In genomic region chr2:129881786-129882396, GRCh38 we compare ENCODE assay signal across 31 cellular contexts.
"Had no signal": no experiment of that assay in that cellular context is flagged by ENCODE, and none has a peak within 500 bp of the region (broad histone marks: within the 10 kb centered on the region; RNA-seq: fewer than 3 reads in every experiment).

No MANE protein-coding gene starts in this region.

- H3K36me3 ChIP-seq: ascending aorta, breast epithelium, cardiac muscle cell, colonic mucosa, esophagus muscularis mucosa, gastrocnemius medialis, WERI-Rb-1 had no signal

- DNase-seq: activated B cell treated with CpG ODN at 0.5 μM for 24 hours; activated CD4-positive, alpha-beta memory T cell treated with anti-CD3 and anti-CD28 coated beads for 36 hours; activated CD4-positive, alpha-beta T cell treated with anti-CD3 and anti-CD28 coated beads for 48 hours; activated CD8-positive, alpha-beta memory T cell treated with anti-CD3 and anti-CD28 coated beads, Interleukin-2, amount 50 U/mL, for 48 hours; activated gamma-delta T cell; activated naive CD4-positive, alpha-beta T cell; activated naive CD4-positive, alpha-beta T cell treated with anti-CD3 and anti-CD28 coated beads, Interleukin-2, amount 10 ng/mL, durations not matched to agents 7 days and 5 days; activated naive CD8-positive, alpha-beta T cell treated with anti-CD3 and anti-CD28 coated beads, Interleukin-2, amount 10 ng/mL, durations not matched to agents 7 days and 5 days; activated T-cell treated with anti-CD3 and anti-CD28 coated beads for 4 hours; activated T-cell treated with anti-CD3 and anti-CD28 coated beads, Interleukin-2, amount 50 U/mL, for 24 hours; central memory CD4-positive, alpha-beta T cell; cerebellar nuclear complex; colonic mucosa; dorsolateral prefrontal cortex; effector memory CD4-positive, alpha-beta T cell; erythroblast; foreskin keratinocyte; gastrocnemius medialis; T-helper 1 cell; T-helper 17 cell; T1000; WERI-Rb-1 had no signal

- H3K36me3 Mint-ChIP-seq: activated CD4-positive, alpha-beta memory T cell treated with anti-CD3 and anti-CD28 coated beads for 36 hours; activated naive CD4-positive, alpha-beta T cell treated with anti-CD3 and anti-CD28 coated beads, Interleukin-2, amount 10 ng/mL, durations not matched to agents 7 days and 5 days; activated naive CD4-positive, alpha-beta T cell treated with anti-CD3 and anti-CD28 coated beads, Interleukin-2, amount 50 U/mL, for 72 hours; activated naive CD8-positive, alpha-beta T cell treated with anti-CD3 and anti-CD28 coated beads, Interleukin-2, amount 10 ng/mL, durations not matched to agents 7 days and 5 days; brain had no signal

- H3K27ac ChIP-seq: ascending aorta, breast epithelium, cardiac muscle cell, colonic mucosa, dorsolateral prefrontal cortex, esophagus muscularis mucosa, foreskin keratinocyte, gastrocnemius medialis, WERI-Rb-1 had no signal

- H3K9me3 Mint-ChIP-seq: activated B cell treated with CpG ODN at 0.5 μM for 24 hours; activated CD4-positive, alpha-beta memory T cell treated with anti-CD3 and anti-CD28 coated beads for 36 hours; activated naive CD4-positive, alpha-beta T cell treated with anti-CD3 and anti-CD28 coated beads, Interleukin-2, amount 10 ng/mL, durations not matched to agents 7 days and 5 days; activated naive CD8-positive, alpha-beta T cell treated with anti-CD3 and anti-CD28 coated beads, Interleukin-2, amount 10 ng/mL, durations not matched to agents 7 days and 5 days; activated T-cell treated with anti-CD3 and anti-CD28 coated beads, Interleukin-2, amount 50 U/mL, for 24 hours; activated T-helper 1 cell treated with anti-CD3 and anti-CD28 coated beads, Interleukin-12 subunit alpha, Interleukin-12 subunit beta, Interleukin-2, Interleukin-4 antibody, amounts not matched to agents 30 ng/mL and 10 ng/mL and 1 ng/mL, durations not matched to agents 14 hours and 24 hours and 36 hours; brain; dendritic cell treated with granulocyte-macrophage colony-stimulating factor and Interleukin-4, amounts not matched to agents 40 ng/mL and 50 ng/mL, for 4 days; T-helper 2 cell treated with Interferon-gamma antibody and Interleukin-4, amounts not matched to agents 5 μg/mL and 100 μg/mL, for 36 hours had no signal

- H3K9me3 ChIP-seq: ascending aorta, breast epithelium, colonic mucosa, esophagus muscularis mucosa, gastrocnemius medialis had no signal

- H3K27me3 Mint-ChIP-seq: activated B cell treated with CpG ODN at 0.5 μM for 24 hours; activated CD4-positive, alpha-beta memory T cell treated with anti-CD3 and anti-CD28 coated beads for 36 hours; activated naive CD4-positive, alpha-beta T cell treated with anti-CD3 and anti-CD28 coated beads, Interleukin-2, amount 10 ng/mL, durations not matched to agents 7 days and 5 days; activated naive CD8-positive, alpha-beta T cell treated with anti-CD3 and anti-CD28 coated beads, Interleukin-2, amount 10 ng/mL, durations not matched to agents 7 days and 5 days; activated T-cell treated with anti-CD3 and anti-CD28 coated beads, Interleukin-2, amount 50 U/mL, for 24 hours had no signal

- H3K4me3 Mint-ChIP-seq: activated B cell treated with CpG ODN at 0.5 μM for 24 hours; activated CD4-positive, alpha-beta memory T cell treated with anti-CD3 and anti-CD28 coated beads for 36 hours; activated naive CD4-positive, alpha-beta T cell treated with anti-CD3 and anti-CD28 coated beads, Interleukin-2, amount 10 ng/mL, durations not matched to agents 7 days and 5 days; activated naive CD8-positive, alpha-beta T cell treated with anti-CD3 and anti-CD28 coated beads, Interleukin-2, amount 10 ng/mL, durations not matched to agents 7 days and 5 days; activated T-cell treated with anti-CD3 and anti-CD28 coated beads, Interleukin-2, amount 50 U/mL, for 24 hours; activated T-helper 1 cell treated with anti-CD3 and anti-CD28 coated beads, Interleukin-12 subunit alpha, Interleukin-12 subunit beta, Interleukin-2, Interleukin-4 antibody, amounts not matched to agents 30 ng/mL and 10 ng/mL and 1 ng/mL, durations not matched to agents 14 hours and 24 hours and 36 hours; dendritic cell treated with granulocyte-macrophage colony-stimulating factor and Interleukin-4, amounts not matched to agents 40 ng/mL and 50 ng/mL, for 4 days; T-helper 17 cell; T-helper 2 cell treated with Interferon-gamma antibody and Interleukin-4, amounts not matched to agents 5 μg/mL and 100 μg/mL, for 36 hours had no signal

- H3K27me3 ChIP-seq: ascending aorta, breast epithelium, cardiac muscle cell, colonic mucosa, dorsolateral prefrontal cortex, esophagus muscularis mucosa, foreskin keratinocyte, gastrocnemius medialis had no signal

- H3K4me1 Mint-ChIP-seq: T-helper 17 cell had no signal

- H3K4me3 ChIP-seq: ascending aorta, breast epithelium, cardiac muscle cell, colonic mucosa, dorsolateral prefrontal cortex, esophagus muscularis mucosa, gastrocnemius medialis had no signal

- H3K27ac Mint-ChIP-seq: activated B cell treated with CpG ODN at 0.5 μM for 24 hours; activated CD4-positive, alpha-beta memory T cell treated with anti-CD3 and anti-CD28 coated beads for 36 hours; activated naive CD4-positive, alpha-beta T cell treated with anti-CD3 and anti-CD28 coated beads, Interleukin-2, amount 10 ng/mL, durations not matched to agents 7 days and 5 days; activated naive CD8-positive, alpha-beta T cell treated with anti-CD3 and anti-CD28 coated beads, Interleukin-2, amount 10 ng/mL, durations not matched to agents 7 days and 5 days; activated T-cell treated with anti-CD3 and anti-CD28 coated beads, Interleukin-2, amount 50 U/mL, for 24 hours; activated T-helper 1 cell treated with anti-CD3 and anti-CD28 coated beads, Interleukin-12 subunit alpha, Interleukin-12 subunit beta, Interleukin-2, Interleukin-4 antibody, amounts not matched to agents 30 ng/mL and 10 ng/mL and 1 ng/mL, durations not matched to agents 14 hours and 24 hours and 36 hours; brain; dendritic cell treated with granulocyte-macrophage colony-stimulating factor and Interleukin-4, amounts not matched to agents 40 ng/mL and 50 ng/mL, for 4 days; T-helper 17 cell; T-helper 2 cell treated with Interferon-gamma antibody and Interleukin-4, amounts not matched to agents 5 μg/mL and 100 μg/mL, for 36 hours had no signal

- H3K4me1 ChIP-seq: foreskin keratinocyte had no signal
